ENCODE assay signal across 14 cellular contexts in the genomic region with DNA sequence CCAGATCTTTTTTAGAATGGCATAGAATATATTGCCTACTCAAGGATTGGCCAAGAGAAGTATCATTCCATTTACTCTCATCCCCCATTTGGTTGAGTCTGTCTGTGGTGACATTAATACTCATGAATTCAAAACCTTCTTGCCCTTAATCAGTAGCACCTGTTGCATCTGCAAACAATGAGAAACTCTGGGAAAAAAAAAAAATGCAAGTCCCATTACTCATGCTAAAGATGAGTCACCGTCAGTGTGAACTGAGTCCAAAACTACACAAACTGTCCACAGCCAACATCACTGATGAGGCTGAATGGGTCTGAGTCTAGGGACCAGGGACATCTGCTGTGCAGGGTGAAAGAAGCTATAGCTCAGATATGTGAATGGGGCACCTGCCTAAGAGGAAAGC.
A peak's percentile ranks its signal among the peaks of the same experiment; 100 is the strongest.
DNase-seq lines count a peak whose midpoint lies in the region; ATAC-seq and TF ChIP-seq lines count a peak whose summit lies in the region.
"Had no signal": no experiment of that assay in that cellular context is flagged by ENCODE, and none has a peak within 500 bp of the region (broad histone marks: within the 10 kb centered on the region; RNA-seq: fewer than 3 reads in every experiment).

No MANE protein-coding gene starts in this region.

- CTCF ChIA-PET in PC-3 (lab: Charles Lee) = no interaction called here

- H4K20me1 ChIP-seq in PC-3 (ENCODE audit: low read length) = no peaks in the 10 kb centered on the region

- no peaks in the 10 kb centered on the region for H3K79me2 ChIP-seq in PC-3 (ENCODE audit: low read length)

- no peaks in the 10 kb centered on the region for H3K27me3 ChIP-seq in PC-3 (ENCODE audit: low read length)

- POLR2A ChIA-PET in PC-3 (lab: Charles Lee; ENCODE audit: unreplicated experiment) = no interaction called here

- no peak overlapping the region for H2AFZ ChIP-seq in PC-3 (ENCODE audit: low read length)

- no peak overlapping the region for H3K4me2 ChIP-seq in PC-3 (ENCODE audit: low read length)

- no peaks in the 10 kb centered on the region for H3K36me3 ChIP-seq in PC-3 (ENCODE audit: low read depth, low read length)

- DNase-seq in NCI-H748 (lab: John Stamatoyannopoulos, UW; ENCODE audit: unreplicated experiment) (peak; percentile 2), NCI-H748 treated with DMSO at 0.1 percent for 48 hours (lab: John Stamatoyannopoulos, UW) (no peak), PC-3 (peak; percentile 61), epithelial cell of prostate (ENCODE audit: low read depth, low spot score) (peak; percentile 5), stromal cell of bone marrow (ENCODE audit: low read depth) (peak; percentile 29), lower leg skin (ENCODE audit: low spot score in 2 of 2) (no peak), GM13977 (ENCODE audit: low spot score) (no peak), head of caudate nucleus (no peak)
- DNase-seq: activated CD4-positive, alpha-beta T cell treated with anti-CD3 and anti-CD28 coated beads for 36 hours; erythroblast; islet precursor cell; NK-92 treated with Interleukin-12 subunit alpha and Interleukin-12 subunit beta, amount 100 ng/mL, for 24 hours; small intestine; T-helper 1 cell had no signal

- intact Hi-C loops in PC-3 (cut with micrococcal nuclease) (no loop called here), lower leg skin (cut with DNase I; ENCODE audit: low total_unique reads) (no loop called here), head of caudate nucleus (cut with DNase I) (no loop called here)

- no peak overlapping the region for H3K9ac ChIP-seq in PC-3 (ENCODE audit: low read length)

- ATAC-seq in PC-3 = no peak
- ATAC-seq: activated CD4-positive, alpha-beta T cell treated with anti-CD3 and anti-CD28 coated beads for 36 hours had no signal

- TF ChIP-seq POLR2A in lower leg skin (IDR thresholded peaks at IDR 0.05) = no peak

- no TSS peak for BruUV-seq in PC-3 (replicated peaks; lab: Mats Ljungman, UMichigan)

- H3K4me1 ChIP-seq in PC-3 (ENCODE audit: insufficient read depth, low read length) = no peaks in the 10 kb centered on the region

- H3K4me3 ChIP-seq in PC-3 (ENCODE audit: low read length) (no peak overlapping the region), lower leg skin (ENCODE audit: low read depth, poor library complexity, severe bottlenecking) (no peak overlapping the region)

- H3K9me3 ChIP-seq in PC-3 (ENCODE audit: low read length) = no peaks in the 10 kb centered on the region

- 33 to 44% methylated on average over 1 of the region's 1 CpG for WGBS in lower leg skin, 2 donors

- TF ChIP-seq CTCF in PC-3 (conservative IDR thresholded peaks at IDR 0.05; ENCODE audit: low read depth, low read length) (no peak), lower leg skin (IDR thresholded peaks at IDR 0.05) (no peak), GM13977 (IDR thresholded peaks at IDR 0.05; ENCODE audit: extremely low read depth, insufficient read depth, missing control alignments) (no peak)

- in situ Hi-C loops in GM13977 (cut with MboI; ENCODE audit: low pct_unique_long_range_greater_than_20kb, low sequenced_read_pairs, unreplicated experiment) = no loop called here

- no peaks in the 10 kb centered on the region for H3F3A ChIP-seq in PC-3 (ENCODE audit: low read length, unreplicated experiment)

- no peaks in the 10 kb centered on the region for H3K9me2 ChIP-seq in PC-3 (replicated peaks; ENCODE audit: low read length)

- no peak overlapping the region for H3K27ac ChIP-seq in PC-3 (ENCODE audit: low read length)
- H3K27ac ChIP-seq in epithelial cell of prostate = no peak overlapping the region

Comparison
In these comparisons a context has a peak if more than half of its experiments do, and no peak if none do; other contexts are left out.
1. DNase-seq: peak in NCI-H748 (single experiment), PC-3 (single experiment), epithelial cell of prostate (single experiment) and stromal cell of bone marrow (single experiment); none in NCI-H748 treated with DMSO at 0.1 percent for 48 hours (single experiment), lower leg skin (0 of 2), GM13977 (single experiment) and head of caudate nucleus (0 of 42).